18 cellular contexts compared by ENCODE assay signal in the genomic region with DNA sequence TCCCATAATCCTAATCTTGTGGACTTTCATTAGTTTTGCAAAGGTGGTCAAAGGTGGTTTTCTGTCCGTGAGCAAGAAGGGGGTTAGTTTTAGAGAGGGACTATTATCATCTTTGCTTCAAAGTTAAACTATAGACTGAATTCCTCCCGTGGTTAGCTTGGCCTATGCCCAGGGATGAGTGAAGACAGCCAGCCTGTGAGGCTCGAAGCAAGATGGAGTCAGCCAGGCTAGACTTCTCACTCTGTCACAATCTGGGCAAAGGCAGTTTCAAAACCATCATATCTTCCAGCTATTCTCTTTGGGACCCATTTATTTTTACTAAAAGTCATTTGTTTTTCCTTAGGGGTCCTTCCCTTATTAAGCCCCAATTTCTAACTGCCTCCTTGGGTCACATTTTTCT. TPM values are rescaled to one million over a fixed set of nuclear protein-coding genes. Genes with fewer than 3 reads are reported as not detected.
DNase-seq lines count a peak whose midpoint lies in the region; ATAC-seq and TF ChIP-seq lines count a peak whose summit lies in the region.
"Had no signal": no experiment of that assay in that cellular context is flagged by ENCODE, and none has a peak within 500 bp of the region (broad histone marks: within the 10 kb centered on the region; RNA-seq: fewer than 3 reads in every experiment).

No MANE protein-coding gene starts in this region.

- H3K14ac ChIP-seq in mesenchymal stem cell (ENCODE audit: low read length in 2 of 2), result no peak overlapping the region

- H3K27ac ChIP-seq in mammary epithelial cell (ENCODE audit: insufficient read depth, low read depth, low read length) (no peak overlapping the region), RWPE1 (peak overlapping the region; percentile 96), mesenchymal stem cell (ENCODE audit: low read length, poor library complexity, severe bottlenecking) (no peak overlapping the region), gastrocnemius medialis (peak overlapping the region; percentile 75 to 82 (median 80))
- H3K27ac ChIP-seq: 22Rv1, BLaER1, HL-60 had no signal

- intact Hi-C loops in MCF 10A (cut with micrococcal nuclease) (loop anchor here (2.0 kb wide), 1 partner anchor 17 kb away; no protein-coding TSS in a partner anchor), mammary epithelial cell (cut with micrococcal nuclease) (no loop called here), gastrocnemius medialis (cut with DNase I; ENCODE audit: low total_unique reads) (no loop called here)

- H3K4me2 ChIP-seq in mammary epithelial cell (ENCODE audit: insufficient read depth, low read depth, low read length) (no peak overlapping the region), mesenchymal stem cell (ENCODE audit: low read length, poor library complexity, severe bottlenecking) (no peak overlapping the region)
- H3K4me2 ChIP-seq: BLaER1 had no signal

- peaks cover 18% of the 10 kb centered on the region for H3K4me1 Mint-ChIP-seq in MCF 10A (ENCODE audit: insufficient read depth, unreplicated experiment)
- H3K4me1 Mint-ChIP-seq in activated CD4-positive, alpha-beta memory T cell treated with anti-CD3 and anti-CD28 coated beads, Interleukin-2, amount 10 ng/mL, durations not matched to agents 7 days and 5 days, result peaks cover 5% of the 10 kb centered on the region

- no peaks in the 10 kb centered on the region for H3K36me3 Mint-ChIP-seq in MCF 10A (ENCODE audit: insufficient read depth, unreplicated experiment)
- no peaks in the 10 kb centered on the region for H3K36me3 Mint-ChIP-seq in activated CD4-positive, alpha-beta memory T cell treated with anti-CD3 and anti-CD28 coated beads, Interleukin-2, amount 10 ng/mL, durations not matched to agents 7 days and 5 days (ENCODE audit: low read depth)

- H3K27me3 ChIP-seq in mammary epithelial cell (ENCODE audit: insufficient read depth, low read length) (no peaks in the 10 kb centered on the region), mesenchymal stem cell (ENCODE audit: control insufficient read depth in 1 of 2, insufficient read depth in 1 of 2, low read length in 2 of 2) (no peaks in the 10 kb centered on the region), gastrocnemius medialis (no peaks in the 10 kb centered on the region)
- H3K27me3 ChIP-seq: BLaER1 had no signal

- in situ Hi-C loops in mammary epithelial cell (cut with MboI; ENCODE audit: low sequenced_read_pairs in 2 of 2) (no loop called here), gastrocnemius medialis (cut with MboI; ENCODE audit: low sequenced_read_pairs in 4 of 4) (no loop called here)

- H2BK12ac ChIP-seq in mesenchymal stem cell (ENCODE audit: low read length in 2 of 2), result no peak overlapping the region

- no peak overlapping the region for H2BK15ac ChIP-seq in mesenchymal stem cell (ENCODE audit: low read depth, poor library complexity, severe bottlenecking)

- CTCF ChIA-PET in MCF 10A (lab: Yijun Ruan, JAX) (interaction anchor here (0.6 to 2.3 kb wide), 5 partner anchors 10 to 382 kb away, joined by 3 to 10 read pairs (median 3); no protein-coding TSS in a partner anchor), mammary epithelial cell (lab: Charles Lee; ENCODE audit: low non-redundant PET) (no interaction called here), RWPE1 (lab: Yijun Ruan, JAX) (no interaction called here)
- CTCF ChIA-PET in activated CD4-positive, alpha-beta memory T cell treated with anti-CD3 and anti-CD28 coated beads, Interleukin-2, amount 10 ng/mL, durations not matched to agents 7 days and 5 days (lab: Charles Lee), result interaction anchor here (1.3 kb wide), 1 partner anchor 114 kb away, joined by 3 read pairs; no protein-coding TSS in a partner anchor

- no peak overlapping the region for H2BK120ac ChIP-seq in mesenchymal stem cell (ENCODE audit: low read depth, low read length)

- peak overlapping the region; percentile 16 for H3K27ac Mint-ChIP-seq in MCF 10A (ENCODE audit: low read depth, unreplicated experiment)
- no peak overlapping the region for H3K27ac Mint-ChIP-seq in activated CD4-positive, alpha-beta memory T cell treated with anti-CD3 and anti-CD28 coated beads, Interleukin-2, amount 10 ng/mL, durations not matched to agents 7 days and 5 days

- dilution Hi-C loops in mammary epithelial cell (cut with HindIII; ENCODE audit: low sequenced_read_pairs), result no loop called here

- H3K79me2 ChIP-seq in mammary epithelial cell (ENCODE audit: insufficient read depth, low read length), result no peaks in the 10 kb centered on the region

- DNase-seq in MCF 10A (ENCODE audit: unreplicated experiment) (no peak), mammary epithelial cell (no peak), RWPE1 (ENCODE audit: low spot score) (no peak), mesenchymal stem cell (no peak), gastrocnemius medialis (no peak), HuH-7.5 (ENCODE audit: low spot score) (no peak), NCI-H226 (no peak)
- no peak for DNase-seq in activated CD4-positive, alpha-beta memory T cell treated with anti-CD3 and anti-CD28 coated beads, Interleukin-2, amount 10 ng/mL, durations not matched to agents 7 days and 5 days
- DNase-seq: DND-41, GF-D8, MV-4-11, NCI-H1417, NCI-H1930, NCI-H446 treated with DMSO at 0.1 percent for 48 hours had no signal

- H4K8ac ChIP-seq in mesenchymal stem cell (ENCODE audit: low read length), result no peak overlapping the region

- H3K23ac ChIP-seq in mesenchymal stem cell (ENCODE audit: low read length in 2 of 2), result no peak overlapping the region

- no peaks in the 10 kb centered on the region for H3K36me3 ChIP-seq in mammary epithelial cell (ENCODE audit: insufficient read depth, low read length)
- H3K36me3 ChIP-seq in mesenchymal stem cell (ENCODE audit: control insufficient read depth in 1 of 2, insufficient read depth in 2 of 2, low read depth in 1 of 2, low read length in 2 of 2), result no peaks in the 10 kb centered on the region
- H3K36me3 ChIP-seq in gastrocnemius medialis, result no peaks in the 10 kb centered on the region
- H3K36me3 ChIP-seq: BLaER1 had no signal

- H3K9me3 Mint-ChIP-seq in MCF 10A (ENCODE audit: unreplicated experiment), result no peaks in the 10 kb centered on the region
- H3K9me3 Mint-ChIP-seq in activated CD4-positive, alpha-beta memory T cell treated with anti-CD3 and anti-CD28 coated beads, Interleukin-2, amount 10 ng/mL, durations not matched to agents 7 days and 5 days, result no peaks in the 10 kb centered on the region

- 58% methylated on average over 3 of the region's 3 CpGs for WGBS in mammary epithelial cell (ENCODE audit: low coverage, missing lambda C conversion rate)
- WGBS in mesenchymal stem cell, result 87% methylated on average over 3 of the region's 3 CpGs

- H3K9ac ChIP-seq in mammary epithelial cell (ENCODE audit: insufficient read depth, low read length) (no peak overlapping the region), mesenchymal stem cell (ENCODE audit: low read length) (no peak overlapping the region)
- H3K9ac ChIP-seq: BLaER1 had no signal

- no peak overlapping the region for H3K4me3 Mint-ChIP-seq in MCF 10A (ENCODE audit: unreplicated experiment)
- H3K4me3 Mint-ChIP-seq in activated CD4-positive, alpha-beta memory T cell treated with anti-CD3 and anti-CD28 coated beads, Interleukin-2, amount 10 ng/mL, durations not matched to agents 7 days and 5 days, result no peak overlapping the region

- BruUV-seq in MCF 10A (replicated peaks; lab: Mats Ljungman, UMichigan) (no TSS peak), mammary epithelial cell (replicated peaks; lab: Mats Ljungman, UMichigan) (no TSS peak)

- no peak for TF ChIP-seq POLR2A in gastrocnemius medialis (IDR thresholded peaks at IDR 0.05)

- no peaks in the 10 kb centered on the region for H4K20me1 ChIP-seq in mammary epithelial cell (ENCODE audit: insufficient read depth, low read length)
- H4K20me1 ChIP-seq: BLaER1 had no signal

- peaks cover 16% of the 10 kb centered on the region for H3K4me1 ChIP-seq in mammary epithelial cell (ENCODE audit: insufficient read depth, low read length)
- peaks cover 15% of the 10 kb centered on the region for H3K4me1 ChIP-seq in mesenchymal stem cell (ENCODE audit: control insufficient read depth, insufficient read depth, low read depth, low read length)
- H3K4me1 ChIP-seq in gastrocnemius medialis, result peaks cover 10 to 29% of the 10 kb centered on the region in 2 donors

- peaks cover 1% of the 10 kb centered on the region for H3K79me1 ChIP-seq in mesenchymal stem cell (replicated peaks; ENCODE audit: low read length, poor library complexity, severe bottlenecking)

- H3K18ac ChIP-seq in mesenchymal stem cell (ENCODE audit: low read depth in 1 of 2, low read length in 2 of 2), result no peak overlapping the region

- H2AK5ac ChIP-seq in mesenchymal stem cell (ENCODE audit: low read length, severe bottlenecking), result peak overlapping the region; percentile 94

- H3K9me3 ChIP-seq in mammary epithelial cell (replicated peaks; ENCODE audit: insufficient read depth, low read length), result no peaks in the 10 kb centered on the region
- H3K9me3 ChIP-seq in mesenchymal stem cell (ENCODE audit: control insufficient read depth, low read length), result no peaks in the 10 kb centered on the region
- H3K9me3 ChIP-seq in gastrocnemius medialis, result no peaks in the 10 kb centered on the region
- H3K9me3 ChIP-seq: BLaER1 had no signal

- no peak overlapping the region for H2BK5ac ChIP-seq in mesenchymal stem cell (ENCODE audit: low read depth, low read length, poor library complexity, severe bottlenecking)

- ATAC-seq in gastrocnemius medialis, result no peak
- ATAC-seq: K562 had no signal

- H3K27me3 Mint-ChIP-seq in MCF 10A (ENCODE audit: insufficient read depth, unreplicated experiment), result no peaks in the 10 kb centered on the region
- H3K27me3 Mint-ChIP-seq in activated CD4-positive, alpha-beta memory T cell treated with anti-CD3 and anti-CD28 coated beads, Interleukin-2, amount 10 ng/mL, durations not matched to agents 7 days and 5 days, result peaks cover 4% of the 10 kb centered on the region

- TF ChIP-seq CTCF in MCF 10A (IDR thresholded peaks at IDR 0.05; ENCODE audit: unreplicated experiment), result no peak
- no peak for TF ChIP-seq CTCF in mammary epithelial cell (conservative IDR thresholded peaks at IDR 0.05 in 1 of 2, IDR thresholded peaks at IDR 0.05 in 1 of 2; ENCODE audit: extremely low read depth in 1 of 2, insufficient read depth in 1 of 2, low read depth in 1 of 2, low read length in 2 of 2)
- no peak for TF ChIP-seq CTCF in RWPE1 (conservative IDR thresholded peaks at IDR 0.05; ENCODE audit: low read depth)
- TF ChIP-seq CTCF in gastrocnemius medialis (IDR thresholded peaks at IDR 0.05 in 4 of 5, conservative IDR thresholded peaks at IDR 0.05 in 1 of 5), result no peak

- H2AFZ ChIP-seq in mammary epithelial cell (ENCODE audit: low read depth, low read length) (no peak overlapping the region), mesenchymal stem cell (ENCODE audit: low read depth, low read length) (no peak overlapping the region)

- H3K4ac ChIP-seq in mesenchymal stem cell (ENCODE audit: low read depth in 1 of 2, low read length in 2 of 2), result no peak overlapping the region

- no peak overlapping the region for H4K91ac ChIP-seq in mesenchymal stem cell (ENCODE audit: low read length)

- H3K4me3 ChIP-seq in mammary epithelial cell (replicated peaks in 1 of 3; ENCODE audit: insufficient read depth in 1 of 3, low read depth in 2 of 3, low read length in 3 of 3), result no peak overlapping the region
- H3K4me3 ChIP-seq in mesenchymal stem cell (ENCODE audit: insufficient read depth in 1 of 2, low read depth in 1 of 2, low read length in 2 of 2), result no peak overlapping the region
- no peak overlapping the region for H3K4me3 ChIP-seq in gastrocnemius medialis
- H3K4me3 ChIP-seq: BLaER1, K562 had no signal

- POLR2A ChIA-PET in MCF 10A (lab: Yijun Ruan, JAX) (interaction anchor here (0.6 to 3.0 kb wide), 13 partner anchors 8 to 851 kb away, joined by 3 to 63 read pairs (median 4); a partner anchor contains a TSS), RWPE1 (lab: Yijun Ruan, JAX; ENCODE audit: low non-redundant PET) (no interaction called here)
- POLR2A ChIA-PET in activated CD4-positive, alpha-beta memory T cell treated with anti-CD3 and anti-CD28 coated beads, Interleukin-2, amount 10 ng/mL, durations not matched to agents 7 days and 5 days (lab: Charles Lee), result interaction anchor here (1.2 to 2.2 kb wide), 2 partner anchors 11 to 30 kb away, joined by 4 to 17 read pairs; no protein-coding TSS in a partner anchor

RNA-seq across cellular contexts. Expression of a gene that starts 12.9 kb away (rescaled TPM):
- 2,592 and 2,811 TPM in 2 replicates for total RNA-seq in MCF 10A (2022)
- total RNA-seq in mammary epithelial cell, result 1,000 to 10,000 TPM; 1,459 to 2,190 TPM
- 3,004 TPM for polyA plus RNA-seq in mammary epithelial cell
- polyA minus RNA-seq in mammary epithelial cell, result 2,906 TPM
- 762 TPM for polyA plus RNA-seq in mesenchymal stem cell (2013, experiment 1 of 2)
- polyA plus RNA-seq in mesenchymal stem cell (2013, experiment 2 of 2), result 753 TPM
- total RNA-seq in gastrocnemius medialis, result 100 to 1,000 TPM; 112 to 354 (median 209) TPM
- total RNA-seq in activated CD4-positive, alpha-beta memory T cell treated with anti-CD3 and anti-CD28 coated beads, Interleukin-2, amount 10 ng/mL, durations not matched to agents 7 days and 5 days, result 1,000 to 10,000 TPM; 2,453 to 2,472 TPM

RNA-seq across cellular contexts. Expression of a gene that starts 54.3 kb away (rescaled TPM):
- total RNA-seq in MCF 10A (2022), result not detected in 2 replicates
- total RNA-seq in mammary epithelial cell, result under 1 TPM in 1 of 2 donors, not detected in 1; 0.67 TPM
- 0.08 TPM for polyA plus RNA-seq in mammary epithelial cell
- polyA minus RNA-seq in mammary epithelial cell, result not detected
- not detected for polyA plus RNA-seq in mesenchymal stem cell (2013, experiment 1 of 2)
- polyA plus RNA-seq in mesenchymal stem cell (2013, experiment 2 of 2), result not detected
- total RNA-seq in gastrocnemius medialis, result not detected
- under 1 TPM in 1 of 2 experiments, not detected in 1; 0.18 TPM for total RNA-seq in activated CD4-positive, alpha-beta memory T cell treated with anti-CD3 and anti-CD28 coated beads, Interleukin-2, amount 10 ng/mL, durations not matched to agents 7 days and 5 days
- total RNA-seq: K562 had no signal
- polyA plus RNA-seq: K562 had no signal

Comparison
In these comparisons a context has a peak if more than half of its experiments do, and no peak if none do; other contexts are left out.
1. CTCF ChIA-PET loops: an anchor here in MCF 10A (0.6 to 2.3 kb wide) and activated CD4-positive, alpha-beta memory T cell treated with anti-CD3 and anti-CD28 coated beads, Interleukin-2, amount 10 ng/mL, durations not matched to agents 7 days and 5 days (1.3 kb wide); none called in mammary epithelial cell and RWPE1.
2. H3K27ac ChIP-seq: peak in RWPE1 (single experiment) and gastrocnemius medialis (4 of 4); none in mammary epithelial cell (single experiment) and mesenchymal stem cell (single experiment).